ENCODE assay signal across 18 cellular contexts in genomic region chr22:24240381-24240780, GRCh38.
"Had no signal": no experiment of that assay in that cellular context is flagged by ENCODE, and none has a peak within 500 bp of the region (broad histone marks: within the 10 kb centered on the region; RNA-seq: fewer than 3 reads in every experiment).

No MANE protein-coding gene starts in this region.

- H3K36me3 ChIP-seq: pancreas, tibial artery had no signal

- H3K27ac Mint-ChIP-seq: activated T-helper 2 cell treated with anti-CD3 and anti-CD28 coated beads, Interferon-gamma antibody, Interleukin-2, Interleukin-4, amounts not matched to agents 10 μg/mL and 5 μg/mL and 100 μg/mL, durations not matched to agents 14 hours and 24 hours and 36 hours; endodermal cell; stimulated activated naive B cell treated with anti-CD40 and anti-IgM and Interleukin-4, amounts not matched to agents 10 μg/mL and 1 μg/mL and 100 μg/mL, for 72 hours; WTC11 had no signal

- H3K9me3 ChIP-seq: pancreas, SK-N-SH, tibial artery had no signal

- FAIRE-seq: pancreas, urothelium cell line had no signal

- H3K9me3 Mint-ChIP-seq: activated naive CD4-positive, alpha-beta T cell treated with anti-CD3 and anti-CD28 coated beads, Interleukin-2, amount 50 U/mL, for 72 hours; activated T-helper 2 cell treated with anti-CD3 and anti-CD28 coated beads, Interferon-gamma antibody, Interleukin-2, Interleukin-4, amounts not matched to agents 10 μg/mL and 5 μg/mL and 100 μg/mL, durations not matched to agents 14 hours and 24 hours and 36 hours; stimulated activated naive B cell treated with anti-CD40 and anti-IgM and Interleukin-4, amounts not matched to agents 10 μg/mL and 1 μg/mL and 100 μg/mL, for 72 hours; WTC11 had no signal

- H3K27me3 ChIP-seq: brain microvascular endothelial cell, dorsolateral prefrontal cortex, pancreas, tibial artery had no signal

- H3K9me2 ChIP-seq: SK-N-SH had no signal

- H3K27me3 Mint-ChIP-seq: stimulated activated naive B cell treated with anti-CD40 and anti-IgM and Interleukin-4, amounts not matched to agents 10 μg/mL and 1 μg/mL and 100 μg/mL, for 72 hours had no signal

- H3K9ac ChIP-seq: SK-N-SH had no signal

- H3K27ac ChIP-seq: brain microvascular endothelial cell, pancreas, tibial artery had no signal

- H3K36me3 Mint-ChIP-seq: activated naive CD4-positive, alpha-beta T cell treated with anti-CD3 and anti-CD28 coated beads, Interleukin-2, amount 50 U/mL, for 72 hours; stimulated activated naive B cell treated with anti-CD40 and anti-IgM and Interleukin-4, amounts not matched to agents 10 μg/mL and 1 μg/mL and 100 μg/mL, for 72 hours; WTC11 had no signal

- H3K4me3 ChIP-seq: dorsolateral prefrontal cortex, lung, pancreas, tibial artery had no signal

- H3K4me1 ChIP-seq: pancreas had no signal

- DNase-seq: activated CD4-positive, alpha-beta T cell treated with anti-CD3 and anti-CD28 coated beads for 48 hours; anterior cingulate cortex; brain microvascular endothelial cell; dorsolateral prefrontal cortex; endodermal cell; erythroblast; midbrain; SHP77; SK-N-SH; stimulated activated CD4-positive, alpha-beta T cell treated with anti-CD3 and anti-CD28 coated beads, Interleukin-4, amount 100 ng/mL, for 1 hour; stimulated activated naive B cell treated with anti-CD40 and anti-IgM and Interleukin-4, amounts not matched to agents 10 μg/mL and 1 μg/mL and 100 μg/mL, for 72 hours had no signal

- H3K4me3 Mint-ChIP-seq: endodermal cell; stimulated activated naive B cell treated with anti-CD40 and anti-IgM and Interleukin-4, amounts not matched to agents 10 μg/mL and 1 μg/mL and 100 μg/mL, for 72 hours; WTC11 had no signal

- ATAC-seq: pancreas; stimulated activated naive B cell treated with anti-CD40 and anti-IgM and Interleukin-4, amounts not matched to agents 10 μg/mL and 1 μg/mL and 100 μg/mL, for 72 hours; WTC11 had no signal

- H3K4me2 ChIP-seq: SK-N-SH had no signal
